In the genomic region with DNA sequence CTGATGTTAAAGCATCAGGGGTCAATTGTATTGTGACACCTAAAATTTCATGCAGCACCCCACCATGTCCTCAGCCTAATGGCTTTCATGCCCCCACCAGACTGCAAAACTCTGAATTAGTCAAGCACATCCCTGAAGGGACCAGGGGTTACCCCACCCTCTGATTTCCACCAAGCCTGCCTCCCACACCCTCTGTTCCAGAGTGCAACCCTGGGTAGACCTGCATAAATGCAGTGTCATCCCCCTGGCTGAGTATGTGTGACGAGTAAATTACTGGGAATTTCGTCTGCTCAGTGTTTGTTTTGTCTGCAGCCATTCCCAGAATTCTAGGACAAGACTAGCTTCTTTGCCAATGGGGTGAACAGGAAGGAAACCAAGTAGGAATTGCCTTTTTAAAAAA, we compare ENCODE assay signal across 8 cellular contexts.
DNase-seq lines count a peak whose midpoint lies in the region; ATAC-seq and TF ChIP-seq lines count a peak whose summit lies in the region.
"Not testable (repeated sequence)": the region's sequence is repeated elsewhere in the genome, so short reads cannot be mapped to it uniquely, and the experiment has no call there.

No MANE protein-coding gene starts in this region.

- ATAC-seq in SK-N-SH treated with all-trans-retinoic acid at 6 μM for 48 hours (peak; percentile 30; the same call in 1 of the 3 replicates), foreskin keratinocyte (peak; percentile 35), lower lobe of right lung (peak; percentile 58 to 82), omental fat pad (ENCODE audit: low FRiP score) (peak; percentile 66)
- peak; percentile 49 for ATAC-seq in stimulated activated naive CD8-positive, alpha-beta T cell treated with anti-CD3 and anti-CD28 coated beads, Interleukin-15, Interleukin-2, amounts not matched to agents 100 U/mL and 50 U/mL, for 24 hours

- DNase-seq in A172 (ENCODE audit: low spot score) (peak; percentile 38), ELF-1 (ENCODE audit: low read depth, low spot score) (peak; percentile 19)
- not testable (repeated sequence) for DNase-seq in foreskin keratinocyte; lower lobe of right lung; omental fat pad (ENCODE audit: low spot score); stimulated activated naive CD8-positive, alpha-beta T cell treated with anti-CD3 and anti-CD28 coated beads, Interleukin-15, Interleukin-2, amounts not matched to agents 100 U/mL and 50 U/mL, for 24 hours

- H3K9me3 ChIP-seq in iPS-18c (ENCODE audit: control insufficient read depth, insufficient read depth, low read length) = peaks cover 12% of the 10 kb centered on the region
- not testable (repeated sequence) for H3K9me3 ChIP-seq in lower lobe of right lung

- H3K27ac ChIP-seq in foreskin keratinocyte, lower lobe of right lung: not testable (repeated sequence)

- not testable (repeated sequence) for H3K36me3 ChIP-seq in lower lobe of right lung

- H3K27me3 ChIP-seq in foreskin keratinocyte; lower lobe of right lung (ENCODE audit: low read depth): not testable (repeated sequence)

- peak overlapping the region; percentile 22; the same call in 1 of the 2 replicates for H3K4me3 ChIP-seq in iPS-18c (ENCODE audit: insufficient read depth, low read depth, low read length)
- not testable (repeated sequence) for H3K4me3 ChIP-seq in lower lobe of right lung

- intact Hi-C loops in lower lobe of right lung (cut with DNase I) = not testable (repeated sequence)

- H3K4me1 ChIP-seq in foreskin keratinocyte, lower lobe of right lung: not testable (repeated sequence)

- not testable (repeated sequence) for TF ChIP-seq CTCF in foreskin keratinocyte (conservative IDR thresholded peaks at IDR 0.05); lower lobe of right lung (IDR thresholded peaks at IDR 0.05); omental fat pad (IDR thresholded peaks at IDR 0.05)
